Comparison of ENCODE assay signal across 8 cellular contexts in genomic region chr13:21061077-21061945, GRCh38. TPM values are rescaled to one million over a fixed set of nuclear protein-coding genes. Genes with fewer than 3 reads are reported as not detected.
DNase-seq lines count a peak whose midpoint lies in the region; ATAC-seq and TF ChIP-seq lines count a peak whose summit lies in the region.

Gene LATS2 (minus strand): TSS chr13:21061586. CDS start chr13:21046026, 15,560 bp downstream.

- H3K4me1 ChIP-seq in neutrophil (ENCODE audit: control insufficient read depth in 1 of 2, insufficient read depth in 1 of 2, low read depth in 1 of 2, low read length in 1 of 2): peaks cover 31 to 42% of the 10 kb centered on the region in 2 experiments
- H3K4me1 ChIP-seq in thoracic aorta (ENCODE audit: control insufficient read depth in 1 of 2, low read depth in 2 of 2): peaks cover 13 to 34% of the 10 kb centered on the region in 2 donors

- in situ Hi-C loops in Caki2 (cut with HindIII; ENCODE audit: low pct_unique_long_range_greater_than_20kb, low sequenced_read_pairs): no loop called here
- in situ Hi-C loops in SK-MEL-5 (cut with HindIII; ENCODE audit: low pct_unique_long_range_greater_than_20kb, low sequenced_read_pairs): no loop called here

- H3K9me3 Mint-ChIP-seq in activated naive CD8-positive, alpha-beta T cell treated with anti-CD3 and anti-CD28 coated beads, Interleukin-2, amount 10 ng/mL, durations not matched to agents 7 days and 5 days: no peaks in the 10 kb centered on the region

- peaks cover 1% of the 10 kb centered on the region for H3K36me3 Mint-ChIP-seq in activated naive CD8-positive, alpha-beta T cell treated with anti-CD3 and anti-CD28 coated beads, Interleukin-2, amount 10 ng/mL, durations not matched to agents 7 days and 5 days

- H3K4me3 ChIP-seq in neutrophil (ENCODE audit: low read depth in 1 of 2, low read length in 1 of 2) (peak within 1 kb of the TSS; percentile 77 to 99), thoracic aorta (peak within 1 kb of the TSS; percentile 99)

- peaks cover 62% of the 10 kb centered on the region for H3K27me3 Mint-ChIP-seq in activated naive CD8-positive, alpha-beta T cell treated with anti-CD3 and anti-CD28 coated beads, Interleukin-2, amount 10 ng/mL, durations not matched to agents 7 days and 5 days

- POLR2A ChIA-PET in activated naive CD8-positive, alpha-beta T cell treated with anti-CD3 and anti-CD28 coated beads, Interleukin-2, amount 10 ng/mL, durations not matched to agents 7 days and 5 days (lab: Charles Lee): interaction anchor here (0.9 kb wide), 1 partner anchor 115 kb away, joined by 4 read pairs; the partner anchor contains the start of genes MRPL57 and SKA3

- DNase-seq in Caki2 (ENCODE audit: low read depth) (peak; percentile 85), SK-MEL-5 (ENCODE audit: low read depth, low spot score) (peak; percentile 93), glomerular visceral epithelial cell (ENCODE audit: extremely low spot score) (peak; percentile 96), thoracic aorta (ENCODE audit: low spot score) (peak; percentile 86)
- peak; percentile 76 for DNase-seq in activated naive CD8-positive, alpha-beta T cell treated with anti-CD3 and anti-CD28 coated beads, Interleukin-2, amount 10 ng/mL, durations not matched to agents 7 days and 5 days

- no peaks in the 10 kb centered on the region for H3K27me3 ChIP-seq in neutrophil
- no peaks in the 10 kb centered on the region for H3K27me3 ChIP-seq in thoracic aorta (replicated peaks; ENCODE audit: insufficient read depth)

- H3K9me3 ChIP-seq in neutrophil (no peaks in the 10 kb centered on the region), thoracic aorta (no peaks in the 10 kb centered on the region)

- peak; percentile 54 for TF ChIP-seq CTCF in neutrophil (IDR thresholded peaks at IDR 0.05)
- no peak for TF ChIP-seq CTCF in thoracic aorta (IDR thresholded peaks at IDR 0.05)

- H3K4me3 Mint-ChIP-seq in activated naive CD8-positive, alpha-beta T cell treated with anti-CD3 and anti-CD28 coated beads, Interleukin-2, amount 10 ng/mL, durations not matched to agents 7 days and 5 days: peak within 1 kb of the TSS; percentile 63

- peak within 1 kb of the TSS; percentile 71 for H3K27ac Mint-ChIP-seq in activated naive CD8-positive, alpha-beta T cell treated with anti-CD3 and anti-CD28 coated beads, Interleukin-2, amount 10 ng/mL, durations not matched to agents 7 days and 5 days

- ATAC-seq in GM19463 (IDR thresholded peaks at IDR 0.05; ENCODE audit: unreplicated experiment): peak; percentile 89
- ATAC-seq in HG03571 (IDR thresholded peaks at IDR 0.05; ENCODE audit: unreplicated experiment): peak; percentile 87
- ATAC-seq in activated naive CD8-positive, alpha-beta T cell treated with anti-CD3 and anti-CD28 coated beads, Interleukin-2, amount 10 ng/mL, durations not matched to agents 7 days and 5 days (ENCODE audit: low read depth): peak; percentile 76
- ATAC-seq in thoracic aorta (ENCODE audit: insufficient number of reproducible peaks, low FRiP score, low read depth): peak; percentile 94

- peaks cover 6% of the 10 kb centered on the region for H3K4me1 Mint-ChIP-seq in activated naive CD8-positive, alpha-beta T cell treated with anti-CD3 and anti-CD28 coated beads, Interleukin-2, amount 10 ng/mL, durations not matched to agents 7 days and 5 days

- H3K36me3 ChIP-seq in neutrophil (no peaks in the 10 kb centered on the region), thoracic aorta (no peaks in the 10 kb centered on the region)

- H3K27ac ChIP-seq in neutrophil: peak within 1 kb of the TSS; percentile 98
- H3K27ac ChIP-seq in thoracic aorta: peak within 1 kb of the TSS; percentile 99 to 100

RNA-seq across cellular contexts. Expression of gene LATS2, which starts in this region (rescaled TPM):
- total RNA-seq in Caki2 (2014; rRNA removed; shearing (Covaris generic); ENCODE audit: low replicate concordance): 7.3 and 14.1 TPM in 2 replicates
- 12.9 and 13.0 TPM in 2 replicates for total RNA-seq in SK-MEL-5 (2014; rRNA removed; shearing (Covaris generic))
- 29.4 and 43.9 TPM in 2 replicates for polyA plus RNA-seq in SK-MEL-5 (2015; cell fraction: cytosol; rRNA removed)
- polyA plus RNA-seq in SK-MEL-5 (2015; cell fraction: nucleus; rRNA removed): 18.2 and 23.6 TPM in 2 replicates
- total RNA-seq in activated naive CD8-positive, alpha-beta T cell treated with anti-CD3 and anti-CD28 coated beads, Interleukin-2, amount 10 ng/mL, durations not matched to agents 7 days and 5 days: 1 to 10 TPM; 2.3 to 2.4 TPM
- 10 to 100 TPM; 40.1 to 59.2 TPM for total RNA-seq in thoracic aorta

Comparison
In these comparisons a context has a peak if more than half of its experiments do, and no peak if none do; other contexts are left out.
1. Peak in every context shown above with its lines: DNase-seq, ATAC-seq, H3K4me3 ChIP-seq and H3K27ac ChIP-seq.